12 cellular contexts compared by ENCODE assay signal in genomic region chr3:172586447-172586846, GRCh38.
A peak's percentile ranks its signal among the peaks of the same experiment; 100 is the strongest.
DNase-seq lines count a peak whose midpoint lies in the region; ATAC-seq, FAIRE-seq and TF ChIP-seq lines count a peak whose summit lies in the region.
"Had no signal": no experiment of that assay in that cellular context is flagged by ENCODE, and none has a peak within 500 bp of the region (broad histone marks: within the 10 kb centered on the region; RNA-seq: fewer than 3 reads in every experiment).

No MANE protein-coding gene starts in this region.

- H3K27ac Mint-ChIP-seq in MCF 10A (ENCODE audit: low read depth, unreplicated experiment) = no peak overlapping the region

- no peak overlapping the region for H3K4me3 ChIP-seq in breast epithelium
- no peak overlapping the region for H3K4me3 ChIP-seq in K562
- no peak overlapping the region for H3K4me3 ChIP-seq in vagina
- H3K4me3 ChIP-seq in PC-3 (ENCODE audit: low read length) = no peak overlapping the region

- no peak for DNase-seq in breast epithelium (ENCODE audit: low spot score in 2 of 2)
- no peak for DNase-seq in MCF 10A (ENCODE audit: unreplicated experiment)
- no peak for DNase-seq in K562 (ENCODE audit: extremely low read depth in 1 of 4, low spot score in 3 of 4)
- peak; percentile 41 to 44 for DNase-seq in lung microvascular endothelial cell (ENCODE audit: low read depth in 2 of 2)
- no peak for DNase-seq in vagina (ENCODE audit: extremely low spot score in 2 of 2)
- no peak for DNase-seq in NCI-H146 treated with DMSO at 0.1 percent for 48 hours (lab: John Stamatoyannopoulos, UW; ENCODE audit: unreplicated experiment)
- DNase-seq in NCI-H1694 (lab: John Stamatoyannopoulos, UW) = no peak
- no peak for DNase-seq in PC-3
- DNase-seq: dermis blood vessel endothelial cell; GDM1; NCI-H1092; stimulated activated CD4-positive, alpha-beta T cell treated with anti-CD3 and anti-CD28 coated beads, Interleukin-15, amount 100 ng/mL, for 24 hours had no signal

- H3K79me2 ChIP-seq in K562 (ENCODE audit: control insufficient read depth, insufficient read depth, low read length) (no peaks in the 10 kb centered on the region), PC-3 (ENCODE audit: low read length) (no peaks in the 10 kb centered on the region)

- no peak overlapping the region for H3K4me3 Mint-ChIP-seq in MCF 10A (ENCODE audit: unreplicated experiment)

- POLR2A ChIA-PET in MCF 10A (lab: Yijun Ruan, JAX) = interaction anchor here (0.6 to 2.3 kb wide), 6 partner anchors 9 to 959 kb away, joined by 3 to 11 read pairs (median 4); no protein-coding TSS in a partner anchor
- POLR2A ChIA-PET in K562 (lab: Yijun Ruan, JAX) = no interaction called here
- POLR2A ChIA-PET in PC-3 (lab: Charles Lee; ENCODE audit: unreplicated experiment) = interaction anchor here (0.6 kb wide), 1 partner anchor 141 kb away, joined by 3 read pairs; no protein-coding TSS in a partner anchor

- H3K4me2 ChIP-seq in K562 (ENCODE audit: insufficient read depth, low read length) = no peak overlapping the region
- H3K4me2 ChIP-seq in PC-3 (ENCODE audit: low read length) = no peak overlapping the region

- no peaks in the 10 kb centered on the region for H3K36me3 Mint-ChIP-seq in MCF 10A (ENCODE audit: insufficient read depth, unreplicated experiment)

- no peaks in the 10 kb centered on the region for H3K27me3 Mint-ChIP-seq in MCF 10A (ENCODE audit: insufficient read depth, unreplicated experiment)

- peaks cover 37% of the 10 kb centered on the region for H3K4me1 Mint-ChIP-seq in MCF 10A (ENCODE audit: insufficient read depth, unreplicated experiment)

- H3F3A ChIP-seq in PC-3 (ENCODE audit: low read length, unreplicated experiment) = no peaks in the 10 kb centered on the region

- no peaks in the 10 kb centered on the region for H3K4me1 ChIP-seq in breast epithelium
- H3K4me1 ChIP-seq in K562 (replicated peaks in 1 of 2; ENCODE audit: control insufficient read depth in 2 of 2, insufficient read depth in 2 of 2, low read length in 2 of 2) = peaks cover 1 to 7% of the 10 kb centered on the region in 2 experiments; a peak in 4 of 5 replicates
- H3K4me1 ChIP-seq in vagina = peaks cover 38% of the 10 kb centered on the region
- no peaks in the 10 kb centered on the region for H3K4me1 ChIP-seq in PC-3 (ENCODE audit: insufficient read depth, low read length)

- H4K20me1 ChIP-seq in K562 (replicated peaks; ENCODE audit: control insufficient read depth, insufficient read depth, low read length) = no peaks in the 10 kb centered on the region
- no peaks in the 10 kb centered on the region for H4K20me1 ChIP-seq in PC-3 (ENCODE audit: low read length)

- TF ChIP-seq POLR2A in breast epithelium (IDR thresholded peaks at IDR 0.05) (no peak), K562 (conservative IDR thresholded peaks at IDR 0.05) (no peak), vagina (IDR thresholded peaks at IDR 0.05) (no peak)

- H3K9me1 ChIP-seq in K562 (ENCODE audit: control insufficient read depth, insufficient read depth, low read length) = no peaks in the 10 kb centered on the region

- H2AFZ ChIP-seq in K562 (ENCODE audit: low read depth, low read length) (no peak overlapping the region), PC-3 (ENCODE audit: low read length) (no peak overlapping the region)

- TF ChIP-seq CTCF in breast epithelium (IDR thresholded peaks at IDR 0.05) = no peak
- no peak for TF ChIP-seq CTCF in MCF 10A (IDR thresholded peaks at IDR 0.05; ENCODE audit: unreplicated experiment)
- TF ChIP-seq CTCF in K562 (IDR thresholded peaks at IDR 0.05 in 2 of 3, conservative IDR thresholded peaks at IDR 0.05 in 1 of 3; ENCODE audit: insufficient read depth in 2 of 3, low read depth in 1 of 3, low read length in 3 of 3) = no peak
- TF ChIP-seq CTCF in vagina (IDR thresholded peaks at IDR 0.05) = no peak
- no peak for TF ChIP-seq CTCF in PC-3 (conservative IDR thresholded peaks at IDR 0.05; ENCODE audit: low read depth, low read length)

- no peaks in the 10 kb centered on the region for H3K9me3 ChIP-seq in breast epithelium
- no peaks in the 10 kb centered on the region for H3K9me3 ChIP-seq in K562 (replicated peaks; ENCODE audit: control insufficient read depth, insufficient read depth, low read depth, low read length)
- H3K9me3 ChIP-seq in vagina = no peaks in the 10 kb centered on the region
- H3K9me3 ChIP-seq in PC-3 (ENCODE audit: low read length) = no peaks in the 10 kb centered on the region

- CTCF ChIA-PET in MCF 10A (lab: Yijun Ruan, JAX) (interaction anchor here (0.7 to 1.7 kb wide), 5 partner anchors 8 to 22 kb away, joined by 3 to 6 read pairs (median 3); no protein-coding TSS in a partner anchor), K562 (lab: Yijun Ruan, JAX; ENCODE audit: low intra/inter-chr PET ratio) (no interaction called here), PC-3 (lab: Charles Lee) (interaction anchor here (0.6 kb wide), 1 partner anchor 13 kb away, joined by 8 read pairs; no protein-coding TSS in a partner anchor)

- H3K9ac ChIP-seq in K562 (ENCODE audit: insufficient read depth in 1 of 2, low read depth in 2 of 2, low read length in 2 of 2) = no peak overlapping the region
- no peak overlapping the region for H3K9ac ChIP-seq in PC-3 (ENCODE audit: low read length)

- H3K36me3 ChIP-seq in breast epithelium (no peaks in the 10 kb centered on the region), K562 (ENCODE audit: control insufficient read depth, insufficient read depth, low read length) (no peaks in the 10 kb centered on the region), vagina (no peaks in the 10 kb centered on the region), PC-3 (ENCODE audit: low read depth, low read length) (no peaks in the 10 kb centered on the region)

- H3K27ac ChIP-seq in breast epithelium (peak overlapping the region; percentile 6 to 36), K562 (ENCODE audit: extremely low read depth, low read depth, low read length) (no peak overlapping the region), vagina (peak overlapping the region; percentile 48), PC-3 (ENCODE audit: low read length) (no peak overlapping the region)

- intact Hi-C loops in breast epithelium (cut with DNase I; ENCODE audit: low total_unique reads) (no loop called here), MCF 10A (cut with micrococcal nuclease) (no loop called here), K562 (cut with micrococcal nuclease) (no loop called here), vagina (cut with DNase I) (no loop called here), PC-3 (cut with micrococcal nuclease) (no loop called here)

- ATAC-seq in K562 (no peak), PC-3 (no peak)

- no peak for FAIRE-seq in K562 (lab: Jason Lieb, UNC)

- TF ChIP-seq RAD21 in K562 (CRISPR knock-in tag; conservative IDR thresholded peaks at IDR 0.05 in 1 of 2, IDR thresholded peaks at IDR 0.05 in 1 of 2) = no peak

- BruUV-seq in MCF 10A (replicated peaks; lab: Mats Ljungman, UMichigan) = no TSS peak
- BruUV-seq in K562 (replicated peaks; lab: Mats Ljungman, UMichigan) = no TSS peak
- BruUV-seq in PC-3 (replicated peaks; lab: Mats Ljungman, UMichigan) = no TSS peak

- H3K27me3 ChIP-seq in breast epithelium = no peaks in the 10 kb centered on the region
- H3K27me3 ChIP-seq in K562 (ENCODE audit: control insufficient read depth in 2 of 2, insufficient read depth in 2 of 2, low read length in 2 of 2) = no peaks in the 10 kb centered on the region
- no peaks in the 10 kb centered on the region for H3K27me3 ChIP-seq in vagina
- no peaks in the 10 kb centered on the region for H3K27me3 ChIP-seq in PC-3 (ENCODE audit: low read length)

- H3K9me2 ChIP-seq in PC-3 (replicated peaks; ENCODE audit: low read length) = no peaks in the 10 kb centered on the region

- H3K9me3 Mint-ChIP-seq in MCF 10A (ENCODE audit: unreplicated experiment) = no peaks in the 10 kb centered on the region

- no peak for TF ChIP-seq EP300 in K562 (IDR thresholded peaks at IDR 0.05; ENCODE audit: low read length)

- in situ Hi-C loops in K562 (cut with MboI) = no loop called here

TF ChIP-seq in K562, 482 proteins besides CTCF, POLR2A, EP300 and RAD21:
- TF ChIP-seq ZNF592 (IDR thresholded peaks at IDR 0.05) (no peak), SMARCB1 (IDR thresholded peaks at IDR 0.05; ENCODE audit: insufficient read length, low read depth) (no peak), NR2C2 (CRISPR knock-in tag; IDR thresholded peaks at IDR 0.05) (no peak), NR2C2 (tag; IDR thresholded peaks at IDR 0.05) (peak; percentile 22; the same call in 1 of the 2 replicates)

Comparison
In these comparisons a context has a peak if more than half of its experiments do, and no peak if none do; other contexts are left out.
1. DNase-seq: peak in lung microvascular endothelial cell (2 of 2); none in breast epithelium (0 of 2), MCF 10A (single experiment), K562 (0 of 4), vagina (0 of 2), NCI-H146 treated with DMSO at 0.1 percent for 48 hours (single experiment), NCI-H1694 (single experiment) and PC-3 (single experiment).
2. H3K27ac ChIP-seq: peak in breast epithelium (2 of 2) and vagina (single experiment); none in K562 (single experiment) and PC-3 (single experiment).